1 cellular context compared by ENCODE assay signal in genomic region chr5:135977375-135977928, GRCh38.
TF ChIP-seq lines count a peak whose summit lies in the region.

No MANE protein-coding gene starts in this region.

TF ChIP-seq in SK-N-SH treated with all-trans-retinoic acid at 6 μM for 48 hours, 23 proteins besides CTCF, POLR2A, EP300 and RAD21 (continued from another document):
- TF ChIP-seq TSHZ2 (CRISPR knock-in tag; IDR thresholded peaks at IDR 0.05) (no peak), TOX (CRISPR knock-in tag; IDR thresholded peaks at IDR 0.05; ENCODE audit: borderline replicate concordance) (no peak), PATZ1 (CRISPR knock-in tag; IDR thresholded peaks at IDR 0.05; ENCODE audit: borderline replicate concordance) (no peak), ZNF565 (CRISPR knock-in tag; conservative IDR thresholded peaks at IDR 0.05; ENCODE audit: low read depth) (no peak), ZNF8 (CRISPR knock-in tag; IDR thresholded peaks at IDR 0.05) (no peak), CREB5 (CRISPR knock-in tag; IDR thresholded peaks at IDR 0.05; ENCODE audit: low read depth) (no peak), PPARA (CRISPR knock-in tag; IDR thresholded peaks at IDR 0.05; ENCODE audit: borderline replicate concordance) (no peak), ZC3H10 (CRISPR knock-in tag; IDR thresholded peaks at IDR 0.05) (no peak)
